8 cellular contexts compared by ENCODE assay signal in the genomic region with DNA sequence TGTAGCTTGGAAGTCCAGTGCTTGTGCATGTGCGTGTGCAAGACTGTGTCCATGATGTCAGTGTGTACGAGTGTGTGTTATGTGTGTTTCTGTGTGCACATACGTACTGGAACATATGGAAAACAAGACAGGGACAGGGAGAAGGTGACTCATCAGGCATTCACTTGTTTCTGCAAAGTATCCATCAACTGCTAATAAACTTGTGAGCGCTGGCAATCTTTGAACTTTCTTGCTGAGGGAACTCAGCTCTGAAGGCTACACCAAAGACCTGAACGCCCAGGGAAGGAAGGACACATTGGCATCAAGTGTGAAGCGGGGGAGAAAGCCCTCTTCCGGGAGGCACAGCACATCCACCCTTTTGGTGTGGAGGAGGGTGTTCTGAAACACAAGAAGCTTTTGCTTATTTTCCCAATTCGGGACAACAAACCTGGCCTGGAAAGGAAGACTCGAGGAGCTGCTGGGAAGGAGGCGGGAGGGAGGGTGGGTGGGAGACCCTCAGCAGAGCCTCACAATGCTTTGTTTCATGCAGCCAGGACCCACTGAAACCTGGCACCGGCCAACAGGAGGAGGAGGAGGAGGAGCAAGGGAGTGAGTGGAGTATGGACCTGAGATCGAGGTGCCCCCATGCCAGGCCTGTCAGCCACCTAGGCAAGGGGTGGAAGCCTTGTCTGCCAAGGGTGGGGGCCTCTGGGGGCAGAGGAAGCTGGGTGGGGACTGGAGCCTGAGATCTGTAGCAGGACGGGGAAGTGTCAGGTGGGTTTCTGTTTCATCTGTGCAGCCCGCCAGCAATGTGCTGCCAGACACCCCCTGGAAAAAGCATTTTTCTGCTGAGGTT. TPM values are rescaled to one million over a fixed set of nuclear protein-coding genes. Genes with fewer than 3 reads are reported as not detected.
DNase-seq lines count a peak whose midpoint lies in the region; ATAC-seq, FAIRE-seq and TF ChIP-seq lines count a peak whose summit lies in the region.

No MANE protein-coding gene starts in this region.

- no peak overlapping the region for H2AFZ ChIP-seq in HepG2 (ENCODE audit: low read length)

- H3K9ac ChIP-seq in HepG2 (ENCODE audit: insufficient read depth, low read depth, low read length), result 0 out of 2 replicates have a peak overlapping the region, but pooled peaks have one; percentile 5
- no peak overlapping the region for H3K9ac ChIP-seq in liver (ENCODE audit: low read depth in 1 of 2, low read length in 2 of 2)

- no peak for TF ChIP-seq RAD21 in HepG2 (CRISPR knock-in tag; IDR thresholded peaks at IDR 0.05)
- no peak for TF ChIP-seq RAD21 in liver (IDR thresholded peaks at IDR 0.05)

- H3K4me1 Mint-ChIP-seq in activated naive CD8-positive, alpha-beta T cell treated with anti-CD3 and anti-CD28 coated beads, Interleukin-2, amount 50 U/mL, for 24 hours, result peaks cover 74% of the 10 kb centered on the region

- no peaks in the 10 kb centered on the region for H3K9me3 Mint-ChIP-seq in activated naive CD8-positive, alpha-beta T cell treated with anti-CD3 and anti-CD28 coated beads, Interleukin-2, amount 50 U/mL, for 24 hours

- WGBS in HepG2 (ENCODE audit: low lambda C conversion rate), result 92% methylated on average over 14 of the region's 14 CpGs
- 66% methylated on average over 11 of the region's 14 CpGs for WGBS in right lobe of liver (ENCODE audit: insufficient coverage, low coverage, low lambda C conversion rate, missing lambda C conversion rate)
- 76% methylated on average over 14 of the region's 14 CpGs for WGBS in liver

- H3K36me3 Mint-ChIP-seq in activated naive CD8-positive, alpha-beta T cell treated with anti-CD3 and anti-CD28 coated beads, Interleukin-2, amount 50 U/mL, for 24 hours (ENCODE audit: low read depth), result peaks cover 27% of the 10 kb centered on the region

- ATAC-seq in HepG2, result no peak
- ATAC-seq in right lobe of liver, result no peak
- ATAC-seq in activated naive CD8-positive, alpha-beta T cell treated with anti-CD3 and anti-CD28 coated beads, Interleukin-2, amount 50 U/mL, for 24 hours, result no peak
- no peak for ATAC-seq in GM18505 (IDR thresholded peaks at IDR 0.05; ENCODE audit: unreplicated experiment)
- ATAC-seq in GM19467 (IDR thresholded peaks at IDR 0.05; ENCODE audit: unreplicated experiment), result no peak
- ATAC-seq in HG02623 (IDR thresholded peaks at IDR 0.05; ENCODE audit: unreplicated experiment), result no peak

- DNase-seq in HepG2 (ENCODE audit: low spot score), result no peak
- DNase-seq in right lobe of liver, result no peak
- DNase-seq in activated naive CD8-positive, alpha-beta T cell treated with anti-CD3 and anti-CD28 coated beads, Interleukin-2, amount 50 U/mL, for 24 hours, result no peak
- DNase-seq in HuH-7.5 (ENCODE audit: low spot score), result no peak

- H3K4me3 ChIP-seq in HepG2 (replicated peaks in 1 of 3; ENCODE audit: insufficient read depth in 1 of 3, low read depth in 2 of 3, low read length in 3 of 3) (no peak overlapping the region), right lobe of liver (no peak overlapping the region), liver (ENCODE audit: low read depth in 1 of 3, low read length in 3 of 3) (no peak overlapping the region)

- in situ Hi-C loops in HepG2 (cut with HindIII; ENCODE audit: extremely low pct_ligation_motif_present, low pct_unique_long_range_greater_than_20kb), result no loop called here

- H3K36me3 ChIP-seq in HepG2 (replicated peaks in 1 of 2; ENCODE audit: control insufficient read depth in 1 of 2, insufficient read depth in 2 of 2, low read length in 2 of 2), result peaks cover 9 to 48% of the 10 kb centered on the region in 2 experiments
- H3K36me3 ChIP-seq in right lobe of liver, result peaks cover 0 to 11% (median 5%) of the 10 kb centered on the region in 4 donors
- peaks cover 5 to 15% (median 7%) of the 10 kb centered on the region in 4 donors for H3K36me3 ChIP-seq in liver (ENCODE audit: control insufficient read depth in 4 of 4, insufficient read depth in 3 of 4, low read depth in 1 of 4, low read length in 3 of 4)

- POLR2A ChIA-PET in HepG2 (lab: Yijun Ruan, JAX), result no interaction called here

- no peaks in the 10 kb centered on the region for H3K9me3 ChIP-seq in HepG2 (ENCODE audit: low read length)
- H3K9me3 ChIP-seq in right lobe of liver, result no peaks in the 10 kb centered on the region
- H3K9me3 ChIP-seq in liver (ENCODE audit: control insufficient read depth in 4 of 4, low read length in 3 of 4), result no peaks in the 10 kb centered on the region

- peak overlapping the region; percentile 63 for H3K27ac ChIP-seq in HepG2 (ENCODE audit: extremely low read length, insufficient read depth, low read length)
- H3K27ac ChIP-seq in right lobe of liver, result peak overlapping the region in 1 of 3 donors; percentile 55
- peak overlapping the region; percentile 58 to 79 for H3K27ac ChIP-seq in liver (ENCODE audit: low read depth in 1 of 2, low read length in 2 of 2)

- peak overlapping the region; percentile 54 for H3K4me3 Mint-ChIP-seq in activated naive CD8-positive, alpha-beta T cell treated with anti-CD3 and anti-CD28 coated beads, Interleukin-2, amount 50 U/mL, for 24 hours

- no peak for TF ChIP-seq POLR2A in HepG2 (IDR thresholded peaks at IDR 0.05; ENCODE audit: insufficient read depth in 1 of 2, low read depth in 2 of 2, low read length in 2 of 2)
- TF ChIP-seq POLR2A in right lobe of liver (IDR thresholded peaks at IDR 0.05), result no peak
- no peak for TF ChIP-seq POLR2A in GM18505 (IDR thresholded peaks at IDR 0.05; ENCODE audit: borderline replicate concordance, extremely low read depth, insufficient read depth, insufficient read length)

- H3K4me1 ChIP-seq in HepG2 (ENCODE audit: insufficient read depth, low read length) (peaks cover 61% of the 10 kb centered on the region), right lobe of liver (peaks cover 3 to 51% (median 29%) of the 10 kb centered on the region in 4 donors), liver (ENCODE audit: control insufficient read depth in 4 of 4, insufficient read depth in 4 of 4, low read length in 3 of 4) (peaks cover 18 to 73% (median 51%) of the 10 kb centered on the region in 4 donors)

- no TSS peak for BruUV-seq in HepG2 (replicated peaks; lab: Mats Ljungman, UMichigan)

- FAIRE-seq in HepG2 (lab: Jason Lieb, UNC), result no peak

- H3K27me3 Mint-ChIP-seq in activated naive CD8-positive, alpha-beta T cell treated with anti-CD3 and anti-CD28 coated beads, Interleukin-2, amount 50 U/mL, for 24 hours, result no peaks in the 10 kb centered on the region

- peaks cover 22% of the 10 kb centered on the region for H4K20me1 ChIP-seq in HepG2 (ENCODE audit: insufficient read depth, low read length)

- intact Hi-C loops in HepG2 (cut with micrococcal nuclease; ENCODE audit: unreplicated experiment) (no loop called here), right lobe of liver (cut with DNase I) (no loop called here)

- no peaks in the 10 kb centered on the region for H3K27me3 ChIP-seq in HepG2 (ENCODE audit: control insufficient read depth in 1 of 2, insufficient read depth in 2 of 2, low read length in 2 of 2)
- no peaks in the 10 kb centered on the region for H3K27me3 ChIP-seq in right lobe of liver
- no peaks in the 10 kb centered on the region for H3K27me3 ChIP-seq in liver (ENCODE audit: control insufficient read depth in 4 of 4, insufficient read depth in 4 of 4, low read length in 3 of 4)

- H3K27ac Mint-ChIP-seq in activated naive CD8-positive, alpha-beta T cell treated with anti-CD3 and anti-CD28 coated beads, Interleukin-2, amount 50 U/mL, for 24 hours, result peak overlapping the region; percentile 89

- no peak for TF ChIP-seq CTCF in HepG2 (CRISPR knock-in tag; IDR thresholded peaks at IDR 0.05)
- no peak for TF ChIP-seq CTCF in right lobe of liver (IDR thresholded peaks at IDR 0.05)
- no peak for TF ChIP-seq CTCF in liver (IDR thresholded peaks at IDR 0.05; ENCODE audit: low read depth, low read length, missing input control)

- no peak for TF ChIP-seq EP300 in HepG2 (IDR thresholded peaks at IDR 0.05; ENCODE audit: low read depth in 2 of 2, low read length in 2 of 2)
- no peak for TF ChIP-seq EP300 in HepG2 (CRISPR knock-in tag; IDR thresholded peaks at IDR 0.05; ENCODE audit: borderline replicate concordance)

- peaks cover 66% of the 10 kb centered on the region for H3K79me2 ChIP-seq in HepG2 (ENCODE audit: insufficient read depth, low read length)

- CTCF ChIA-PET in HepG2 (lab: Yijun Ruan, JAX; ENCODE audit: low intra/inter-chr PET ratio, low total read pairs), result no interaction called here

- no peak overlapping the region for H3K4me2 ChIP-seq in HepG2 (ENCODE audit: low read depth, low read length)

TF ChIP-seq in HepG2, 621 proteins besides CTCF, POLR2A, EP300 and RAD21 (continues in another document):
- TF ChIP-seq FOSL2 (CRISPR knock-in tag; IDR thresholded peaks at IDR 0.05) (peak; percentile 13; the same call in 1 of the 2 replicates), ZNF430 (CRISPR knock-in tag; IDR thresholded peaks at IDR 0.05) (no peak)

TF ChIP-seq in liver, 16 proteins besides CTCF, POLR2A, EP300 and RAD21 (continues in another document):
- TF ChIP-seq SP1 (IDR thresholded peaks at IDR 0.05), result no peak
- no peak for TF ChIP-seq HNF4A (conservative IDR thresholded peaks at IDR 0.05)
- no peak for TF ChIP-seq FOXA2 (IDR thresholded peaks at IDR 0.05)

RNA-seq across cellular contexts. Expression of a gene that starts 26.8 kb away (rescaled TPM):
- total RNA-seq in HepG2 (2016; rRNA removed; fragmentation: Illumina TruSeq; extraction: Trizol) (18.7 and 24.7 TPM in 2 replicates), right lobe of liver (10 to 100 TPM in 4 of 6 experiments, 1 to 10 TPM in 2; 8.2 to 13.5 (median 11.0) TPM), liver (10 to 100 TPM in 1 of 2 donors, 1 to 10 TPM in 1; 9.4 to 11.8 TPM)
- total RNA-seq in HepG2 (2016; cell fraction: cytosol; rRNA removed; fragmentation: Illumina TruSeq; extraction: Trizol; ENCODE audit: low read depth), result 3.3 TPM in 2 replicates
- 17.7 and 26.0 TPM in 2 replicates for total RNA-seq in HepG2 (2016; cell fraction: insoluble cytoplasmic fraction; rRNA removed; fragmentation: Illumina TruSeq; extraction: Trizol)
- total RNA-seq in HepG2 (2016; cell fraction: membrane; rRNA removed; fragmentation: Illumina TruSeq; extraction: Trizol), result 12.5 and 14.2 TPM in 2 replicates
- 22.7 and 23.8 TPM in 2 replicates for total RNA-seq in HepG2 (2016; cell fraction: nucleus; rRNA removed; fragmentation: Illumina TruSeq; extraction: Trizol)
- polyA plus RNA-seq in HepG2 (2011; rRNA removed) (15.8 and 17.4 TPM in 2 replicates), liver (10 to 100 TPM in 1 of 2 donors, 1 to 10 TPM in 1; 3.2 to 10.7 TPM)
- polyA plus RNA-seq in HepG2 (2011; cell fraction: cytosol; rRNA removed), result 15.1 and 16.9 TPM in 2 replicates
- 16.5 and 25.6 TPM in 2 replicates for polyA plus RNA-seq in HepG2 (2011; cell fraction: nucleus; rRNA removed)
- 5.6 and 8.5 TPM in 2 replicates for polyA plus RNA-seq in HepG2 (2012)
- 1.4 and 2.1 TPM in 2 replicates for polyA plus RNA-seq in HepG2 (2016; cell fraction: cytosol; fragmentation: Illumina TruSeq; extraction: Trizol; ENCODE audit: low read depth)
- 15.7 and 17.1 TPM in 2 replicates for polyA plus RNA-seq in HepG2 (2016; cell fraction: insoluble cytoplasmic fraction; fragmentation: Illumina TruSeq; extraction: Trizol; ENCODE audit: low read depth)
- 4.9 TPM in 2 replicates for polyA plus RNA-seq in HepG2 (2016; cell fraction: membrane; fragmentation: Illumina TruSeq; extraction: Trizol; ENCODE audit: low read depth)
- 40.0 and 43.9 TPM in 2 replicates for polyA plus RNA-seq in HepG2 (2016; cell fraction: nucleus; fragmentation: Illumina TruSeq; extraction: Trizol; ENCODE audit: insufficient read depth, low read depth)
- polyA minus RNA-seq in HepG2 (2011; rRNA and poly(A)+ RNA removed; ENCODE audit: low replicate concordance), result 38.7 and 47.8 TPM in 2 replicates
- polyA minus RNA-seq in HepG2 (2011; cell fraction: cytosol; rRNA and poly(A)+ RNA removed), result 11.5 and 17.8 TPM in 2 replicates
- 14.8 and 26.3 TPM in 2 replicates for polyA minus RNA-seq in HepG2 (2011; cell fraction: nucleus; rRNA and poly(A)+ RNA removed)
